ENCODE assay signal across 9 cellular contexts in the genomic region with DNA sequence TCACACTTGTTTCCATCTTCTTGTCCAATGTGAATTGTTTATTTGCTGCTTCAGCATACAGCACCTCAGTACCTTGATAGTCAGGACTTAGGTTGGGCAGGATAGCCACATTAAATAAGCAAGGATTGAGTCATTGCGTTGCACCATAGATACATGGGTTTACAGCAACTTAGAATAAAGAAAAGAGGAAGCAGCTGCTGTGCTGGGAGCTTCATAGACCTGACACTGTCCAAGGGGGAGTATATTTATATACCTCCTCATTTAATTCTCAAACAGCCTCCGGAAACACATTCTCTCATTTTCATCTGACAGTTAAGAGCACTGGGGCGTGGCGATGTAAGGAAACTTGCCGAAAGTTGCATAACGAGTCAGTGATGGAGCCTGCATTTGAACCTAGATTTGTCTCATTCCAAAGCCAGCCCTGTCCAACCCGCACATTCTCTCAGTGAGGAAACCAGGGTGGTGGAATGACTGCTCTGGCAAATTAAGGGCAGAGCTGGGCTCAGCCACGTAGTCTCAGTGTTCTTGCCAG. TPM values are rescaled to one million over a fixed set of nuclear protein-coding genes. Genes with fewer than 3 reads are reported as not detected.
A peak's percentile ranks its signal among the peaks of the same experiment; 100 is the strongest.
DNase-seq lines count a peak whose midpoint lies in the region; ATAC-seq, FAIRE-seq and TF ChIP-seq lines count a peak whose summit lies in the region.
"Had no signal": no experiment of that assay in that cellular context is flagged by ENCODE, and none has a peak within 500 bp of the region (broad histone marks: within the 10 kb centered on the region; RNA-seq: fewer than 3 reads in every experiment).

No MANE protein-coding gene starts in this region.

- RAD21 ChIA-PET in GM12878 (lab: Charles Lee; ENCODE audit: unreplicated experiment): interaction anchor here (1.3 to 1.5 kb wide), 2 partner anchors 46 to 84 kb away, joined by 4 to 7 read pairs; no protein-coding TSS in a partner anchor

- no peak overlapping the region for H3K27ac Mint-ChIP-seq in endodermal cell

- DNase-seq in NCI-H1694 treated with DMSO at 0.1 percent for 48 hours (lab: John Stamatoyannopoulos, UW) (peak; percentile 3), NCI-H1694 (lab: John Stamatoyannopoulos, UW) (no peak), NOMO-1 treated with dmso at 0.1 percent for 144 hours (lab: John Stamatoyannopoulos, UW; ENCODE audit: unreplicated experiment) (peak; percentile 97), GM12878 (ENCODE audit: low read depth, low spot score) (no peak), endodermal cell (no peak)
- no peak for DNase-seq in stimulated activated naive CD8-positive, alpha-beta T cell treated with anti-CD3 and anti-CD28 coated beads, Interleukin-15, Interleukin-2, amounts not matched to agents 100 U/mL and 50 U/mL, for 24 hours

- in situ Hi-C loops in GM12878 (cut with MboI): no loop called here

- no peak for TF ChIP-seq RAD21 in GM12878 (IDR thresholded peaks at IDR 0.05; ENCODE audit: insufficient read depth, low read depth, low read length)

- CTCF ChIA-PET in GM12878 (lab: Yijun Ruan, JAX): interaction anchor here (1.2 to 1.8 kb wide), 2 partner anchors 58 to 162 kb away, joined by 3 to 9 read pairs; no protein-coding TSS in a partner anchor

- H3K27me3 ChIP-seq in GM12878 (replicated peaks in 1 of 2; ENCODE audit: control insufficient read depth in 2 of 2, insufficient read depth in 2 of 2, low read length in 1 of 2) (peaks cover 0 to 5% of the 10 kb centered on the region in 2 experiments; a peak in 2 of 4 replicates), endodermal cell (ENCODE audit: control insufficient read depth, insufficient read depth, low read length, poor library complexity, severe bottlenecking) (no peaks in the 10 kb centered on the region)

- H3K36me3 Mint-ChIP-seq in endodermal cell (ENCODE audit: low read depth): no peaks in the 10 kb centered on the region

- H4K20me1 ChIP-seq in GM12878 (ENCODE audit: control insufficient read depth, insufficient read depth): no peaks in the 10 kb centered on the region

- TF ChIP-seq CTCF in GM12878 (IDR thresholded peaks at IDR 0.05 in 2 of 3, conservative IDR thresholded peaks at IDR 0.05 in 1 of 3; ENCODE audit: control insufficient read depth in 2 of 3, extremely low read depth in 1 of 3, insufficient read depth in 1 of 3, low read depth in 3 of 3, low read length in 3 of 3) (no peak), endodermal cell (conservative IDR thresholded peaks at IDR 0.05) (no peak)

- H3K27me3 Mint-ChIP-seq in endodermal cell (ENCODE audit: insufficient read depth): no peaks in the 10 kb centered on the region

- H2AFZ ChIP-seq in GM12878 (ENCODE audit: control insufficient read depth, low read depth, low read length): no peak overlapping the region

- H3K27ac ChIP-seq in GM12878 (ENCODE audit: control insufficient read depth, insufficient read depth): no peak overlapping the region
- no peak overlapping the region for H3K27ac ChIP-seq in endodermal cell (ENCODE audit: low read depth, low read length)
- H3K27ac ChIP-seq: 22Rv1 had no signal

- H3K4me3 ChIP-seq in GM12878 (no peak overlapping the region), endodermal cell (ENCODE audit: low read length) (no peak overlapping the region)

- H3K9me3 ChIP-seq in GM12878 (replicated peaks; ENCODE audit: control insufficient read depth, insufficient read depth, low read length): no peaks in the 10 kb centered on the region
- no peaks in the 10 kb centered on the region for H3K9me3 ChIP-seq in endodermal cell (ENCODE audit: control insufficient read depth, low read length)

- intact Hi-C loops in GM12878 (cut with micrococcal nuclease; ENCODE audit: unreplicated experiment): no loop called here

- ATAC-seq in HG02798 (IDR thresholded peaks at IDR 0.05; ENCODE audit: poor library complexity, unreplicated experiment) (peak; percentile 31), GM12878 (peak; percentile 94), HG03439 (IDR thresholded peaks at IDR 0.05; ENCODE audit: unreplicated experiment) (no peak)
- ATAC-seq in stimulated activated naive CD8-positive, alpha-beta T cell treated with anti-CD3 and anti-CD28 coated beads, Interleukin-15, Interleukin-2, amounts not matched to agents 100 U/mL and 50 U/mL, for 24 hours: peak; percentile 64

- peaks cover 2% of the 10 kb centered on the region for H3K4me1 Mint-ChIP-seq in endodermal cell

- POLR2A ChIA-PET in GM12878 (lab: Charles Lee): no interaction called here

- H3K9ac ChIP-seq in GM12878 (ENCODE audit: control insufficient read depth, insufficient read depth, low read length) (no peak overlapping the region), endodermal cell (ENCODE audit: extremely low read depth, low read length, poor library complexity, severe bottlenecking) (no peak overlapping the region)

- TF ChIP-seq EP300 in GM12878 (IDR thresholded peaks at IDR 0.05; ENCODE audit: borderline replicate concordance in 1 of 2, control insufficient read depth in 1 of 2, low read depth in 2 of 2, low read length in 2 of 2): no peak

- FAIRE-seq in GM12878 (lab: Jason Lieb, UNC): peak; percentile 68

- H3K9me3 Mint-ChIP-seq in endodermal cell: no peaks in the 10 kb centered on the region

- H3K79me2 ChIP-seq in GM12878 (ENCODE audit: control insufficient read depth, insufficient read depth, low read length): no peaks in the 10 kb centered on the region

- H3K36me3 ChIP-seq in GM12878 (ENCODE audit: control insufficient read depth in 2 of 2, insufficient read depth in 2 of 2, low read length in 1 of 2) (no peaks in the 10 kb centered on the region), endodermal cell (ENCODE audit: control insufficient read depth, insufficient read depth, low read length) (no peaks in the 10 kb centered on the region)

- H3K4me1 ChIP-seq in GM12878 (ENCODE audit: control insufficient read depth, insufficient read depth, low read length) (peaks cover 15% of the 10 kb centered on the region), endodermal cell (ENCODE audit: control insufficient read depth, insufficient read depth, low read length) (no peaks in the 10 kb centered on the region)

- SMC1A ChIA-PET in GM12878 (lab: Charles Lee; ENCODE audit: uncharacterized antibody, unreplicated experiment): interaction anchor here (1.2 to 2.0 kb wide), 2 partner anchors 48 to 54 kb away, joined by 3 to 8 read pairs; no protein-coding TSS in a partner anchor

- no peak overlapping the region for H3K4me3 Mint-ChIP-seq in endodermal cell

- no TSS peak for BruUV-seq in GM12878 (replicated peaks; lab: Mats Ljungman, UMichigan)

- TF ChIP-seq POLR2A in GM12878 (IDR thresholded peaks at IDR 0.05; ENCODE audit: low read depth, low read length): no peak

- peak overlapping the region; percentile 56 for H3K4me2 ChIP-seq in GM12878 (ENCODE audit: control insufficient read depth, insufficient read depth)

- 2% methylated on average over 8 of the region's 8 CpGs for WGBS in GM12878 (ENCODE audit: insufficient coverage, insufficient replicate concordance, low lambda C conversion rate, missing lambda C conversion rate)
- WGBS in endodermal cell (ENCODE audit: insufficient coverage in 1 of 2, insufficient read length in 1 of 2), 2 experiments: 93 to 95% methylated on average over 7 to 8 of the region's 8 CpGs

TF ChIP-seq in GM12878, 131 proteins besides CTCF, POLR2A, EP300 and RAD21:
- TF ChIP-seq RUNX3 (IDR thresholded peaks at IDR 0.05; ENCODE audit: low read length) (peak; percentile 33; the same call in 1 of the 2 replicates), TCF3 (IDR thresholded peaks at IDR 0.05; ENCODE audit: borderline replicate concordance, insufficient read depth, low read depth, low read length) (0 out of 2 replicates have a peak, but pooled peaks have one; percentile 42), FOS (IDR thresholded peaks at IDR 0.05; ENCODE audit: borderline replicate concordance, extremely low read depth, insufficient read length) (no peak), IKZF2 (IDR thresholded peaks at IDR 0.05) (0 out of 4 replicates have a peak, but pooled peaks of 1 of the 2 experiments have one; percentile 9), PAX5 (IDR thresholded peaks at IDR 0.05; ENCODE audit: borderline replicate concordance, low read depth, low read length) (0 out of 2 replicates have a peak, but pooled peaks have one; percentile 40), MEF2A (IDR thresholded peaks at IDR 0.05; ENCODE audit: insufficient read depth, low read depth, low read length) (peak; percentile 64; the same call in 1 of the 2 replicates), SPI1 (IDR thresholded peaks at IDR 0.05; ENCODE audit: borderline replicate concordance, insufficient read depth, low read depth, low read length) (peak; percentile 65)
- TF ChIP-seq, protein P1, sequence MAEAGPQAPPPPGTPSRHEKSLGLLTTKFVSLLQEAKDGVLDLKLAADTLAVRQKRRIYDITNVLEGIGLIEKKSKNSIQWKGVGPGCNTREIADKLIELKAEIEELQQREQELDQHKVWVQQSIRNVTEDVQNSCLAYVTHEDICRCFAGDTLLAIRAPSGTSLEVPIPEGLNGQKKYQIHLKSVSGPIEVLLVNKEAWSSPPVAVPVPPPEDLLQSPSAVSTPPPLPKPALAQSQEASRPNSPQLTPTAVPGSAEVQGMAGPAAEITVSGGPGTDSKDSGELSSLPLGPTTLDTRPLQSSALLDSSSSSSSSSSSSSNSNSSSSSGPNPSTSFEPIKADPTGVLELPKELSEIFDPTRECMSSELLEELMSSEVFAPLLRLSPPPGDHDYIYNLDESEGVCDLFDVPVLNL (IDR thresholded peaks at IDR 0.05; ENCODE audit: low read depth, low read length): no peak

RNA-seq across cellular contexts. Expression of a gene that starts 42.2 kb away (rescaled TPM):
- total RNA-seq in GM12878 (2013; cell fraction: nucleolus; rRNA removed): 1.1 and 2.1 TPM in 2 replicates
- total RNA-seq in GM12878 (2014; rRNA removed): 0.82 and 3.3 TPM in 2 replicates
- 0.37 and 0.49 TPM in 2 replicates for total RNA-seq in GM12878 (2014; rRNA removed; fragmentation: Illumina TruSeq; extraction: Trizol)
- 1.2 and 1.3 TPM in 2 replicates for total RNA-seq in GM12878 (2021)
- 0.64 TPM for polyA plus RNA-seq in GM12878 (2011; ENCODE audit: low read depth)
- 1.8 and 2.0 TPM in 2 replicates for polyA plus RNA-seq in GM12878 (2011; rRNA removed)
- 3.0 and 4.0 TPM in 2 replicates for polyA plus RNA-seq in GM12878 (2011; cell fraction: cytosol; rRNA removed)
- polyA plus RNA-seq in GM12878 (2011; cell fraction: nucleus; rRNA removed): 1.4 and 1.7 TPM in 2 replicates
- polyA plus RNA-seq in GM12878 (2012): 0.73 and 1.2 TPM in 2 replicates
- 0.29 and 0.55 TPM in 2 replicates for polyA plus RNA-seq in GM12878 (2014; fragmentation: Illumina TruSeq; extraction: Trizol)
- under 1 TPM; 0.18 TPM for polyA plus RNA-seq in GM12878 (2014; fragmentation: Nextera tagmentation; extraction: Ambion mirVana)
- polyA plus RNA-seq in GM12878 (2014; rRNA removed): 0.59 and 0.60 TPM in 2 replicates
- polyA plus RNA-seq in GM12878 (2016; fragmentation: Nextera tagmentation; extraction: Ambion mirVana): under 1 TPM; 0.55 to 0.72 TPM
- 6.4 and 9.0 TPM in 2 replicates for polyA minus RNA-seq in GM12878 (2011; rRNA and poly(A)+ RNA removed)
- polyA minus RNA-seq in GM12878 (2011; cell fraction: cytosol; rRNA and poly(A)+ RNA removed): 4.7 and 6.5 TPM in 2 replicates
- 1.3 and 2.3 TPM in 2 replicates for polyA minus RNA-seq in GM12878 (2011; cell fraction: nucleus; rRNA and poly(A)+ RNA removed)
- 1 to 10 TPM; 6.0 to 9.0 TPM for total RNA-seq in endodermal cell
- polyA plus RNA-seq in endodermal cell (2013, experiment 1 of 2): 3.4 TPM
- 3.7 TPM for polyA plus RNA-seq in endodermal cell (2013, experiment 2 of 2)

Comparison
In these comparisons a context has a peak if more than half of its experiments do, and no peak if none do; other contexts are left out.
1. DNase-seq: peak in NCI-H1694 treated with DMSO at 0.1 percent for 48 hours (single experiment) and NOMO-1 treated with dmso at 0.1 percent for 144 hours (single experiment); none in NCI-H1694 (single experiment), GM12878 (single experiment), stimulated activated naive CD8-positive, alpha-beta T cell treated with anti-CD3 and anti-CD28 coated beads, Interleukin-15, Interleukin-2, amounts not matched to agents 100 U/mL and 50 U/mL, for 24 hours (single experiment) and endodermal cell (single experiment).